ENCODE assay signal across 11 cellular contexts in genomic region chr7:64687249-64687648, GRCh38. TPM values are rescaled to one million over a fixed set of nuclear protein-coding genes. Genes with fewer than 3 reads are reported as not detected.
DNase-seq lines count a peak whose midpoint lies in the region; TF ChIP-seq lines count a peak whose summit lies in the region.
"Had no signal": no experiment of that assay in that cellular context is flagged by ENCODE, and none has a peak within 500 bp of the region (broad histone marks: within the 10 kb centered on the region; RNA-seq: fewer than 3 reads in every experiment).

No MANE protein-coding gene starts in this region.

- H3K4me1 Mint-ChIP-seq in activated T-helper 1 cell treated with anti-CD3 and anti-CD28 coated beads, Interleukin-12 subunit alpha, Interleukin-12 subunit beta, Interleukin-2, Interleukin-4 antibody, amounts not matched to agents 30 ng/mL and 10 ng/mL and 1 ng/mL, durations not matched to agents 14 hours and 24 hours and 36 hours (ENCODE audit: low read depth), result peaks cover 13% of the 10 kb centered on the region
- H3K4me1 Mint-ChIP-seq in HFFc6 (ENCODE audit: low read depth), result no peaks in the 10 kb centered on the region

- H4K91ac ChIP-seq in trophoblast cell (ENCODE audit: low read depth, low read length), result peak overlapping the region; percentile 95

- peaks cover 66% of the 10 kb centered on the region for H3K79me2 ChIP-seq in Loucy (ENCODE audit: insufficient read depth, low read length)
- peaks cover 7% of the 10 kb centered on the region for H3K79me2 ChIP-seq in trophoblast cell (ENCODE audit: control insufficient read depth, insufficient read depth, low read length, poor library complexity)

- peak overlapping the region; percentile 96 for H2BK120ac ChIP-seq in trophoblast cell (ENCODE audit: insufficient read depth, low read length, poor library complexity)

- intact Hi-C loops in activated T-helper 1 cell treated with anti-CD3 and anti-CD28 coated beads, Interleukin-12 subunit alpha, Interleukin-12 subunit beta, Interleukin-2, Interleukin-4 antibody, amounts not matched to agents 30 ng/mL and 10 ng/mL and 1 ng/mL, durations not matched to agents 14 hours and 24 hours and 36 hours (cut with micrococcal nuclease), result no loop called here

- H3K27me3 Mint-ChIP-seq in activated T-helper 1 cell treated with anti-CD3 and anti-CD28 coated beads, Interleukin-12 subunit alpha, Interleukin-12 subunit beta, Interleukin-2, Interleukin-4 antibody, amounts not matched to agents 30 ng/mL and 10 ng/mL and 1 ng/mL, durations not matched to agents 14 hours and 24 hours and 36 hours (ENCODE audit: insufficient read depth), result no peaks in the 10 kb centered on the region
- H3K27me3 Mint-ChIP-seq in HFFc6 (ENCODE audit: insufficient read depth), result no peaks in the 10 kb centered on the region; the same call in 1 of the 2 replicates

- H3K9me3 Mint-ChIP-seq in activated T-helper 1 cell treated with anti-CD3 and anti-CD28 coated beads, Interleukin-12 subunit alpha, Interleukin-12 subunit beta, Interleukin-2, Interleukin-4 antibody, amounts not matched to agents 30 ng/mL and 10 ng/mL and 1 ng/mL, durations not matched to agents 14 hours and 24 hours and 36 hours, result peaks cover 17% of the 10 kb centered on the region
- H3K9me3 Mint-ChIP-seq in HFFc6, result peaks cover 30% of the 10 kb centered on the region

- peaks cover 18% of the 10 kb centered on the region for H3K79me1 ChIP-seq in trophoblast cell (ENCODE audit: low read length)

- H3K14ac ChIP-seq in trophoblast cell (ENCODE audit: low read length), result peak overlapping the region; percentile 97

- H3K27ac Mint-ChIP-seq in activated T-helper 1 cell treated with anti-CD3 and anti-CD28 coated beads, Interleukin-12 subunit alpha, Interleukin-12 subunit beta, Interleukin-2, Interleukin-4 antibody, amounts not matched to agents 30 ng/mL and 10 ng/mL and 1 ng/mL, durations not matched to agents 14 hours and 24 hours and 36 hours, result peak overlapping the region; percentile 13
- no peak overlapping the region for H3K27ac Mint-ChIP-seq in HFFc6

- no peak for TF ChIP-seq CTCF in Loucy (conservative IDR thresholded peaks at IDR 0.05; ENCODE audit: low read length)
- TF ChIP-seq CTCF in GM13977 (IDR thresholded peaks at IDR 0.05; ENCODE audit: extremely low read depth, insufficient read depth, missing control alignments), result no peak
- TF ChIP-seq CTCF in HFFc6 (IDR thresholded peaks at IDR 0.05), result no peak

- H3K27ac ChIP-seq in trophoblast cell (ENCODE audit: low read depth, low read length), result peak overlapping the region; percentile 96
- H3K27ac ChIP-seq: ascending aorta, parathyroid adenoma had no signal

- in situ Hi-C loops in GM13977 (cut with MboI; ENCODE audit: low pct_unique_long_range_greater_than_20kb, low sequenced_read_pairs, unreplicated experiment), result no loop called here

- H3K36me3 ChIP-seq in Loucy (ENCODE audit: insufficient read depth, low read length) (peaks cover 81% of the 10 kb centered on the region), trophoblast cell (ENCODE audit: control insufficient read depth in 1 of 2, insufficient read depth in 2 of 2, low read length in 2 of 2) (peaks cover 17 to 33% of the 10 kb centered on the region in 2 experiments)

- H3K4ac ChIP-seq in trophoblast cell (ENCODE audit: low read depth, low read length), result peak overlapping the region; percentile 98

- H3K9ac ChIP-seq in Loucy (ENCODE audit: low read depth, low read length, poor library complexity, severe bottlenecking), result peak overlapping the region; percentile 54
- H3K9ac ChIP-seq in trophoblast cell (ENCODE audit: low read length), result no peak overlapping the region
- H3K9ac ChIP-seq: parathyroid adenoma had no signal

- DNase-seq in DMS 273 (lab: John Stamatoyannopoulos, UW; ENCODE audit: unreplicated experiment) (peak; percentile 63), trophoblast cell (no peak), GM13977 (ENCODE audit: low spot score) (no peak), NCI-H2081 treated with DMSO at 0.1 percent for 48 hours (lab: John Stamatoyannopoulos, UW) (no peak), HFFc6 (no peak)
- no peak for DNase-seq in activated T-helper 1 cell treated with anti-CD3 and anti-CD28 coated beads, Interleukin-12 subunit alpha, Interleukin-12 subunit beta, Interleukin-2, Interleukin-4 antibody, amounts not matched to agents 30 ng/mL and 10 ng/mL and 1 ng/mL, durations not matched to agents 14 hours and 24 hours and 36 hours (ENCODE audit: low spot score)
- DNase-seq: activated effector memory CD4-positive, alpha-beta T cell treated with anti-CD3 and anti-CD28 coated beads, Interleukin-2, amount 50 U/mL, for 16 hours; substantia nigra had no signal

- H3K9me2 ChIP-seq in Loucy (replicated peaks; ENCODE audit: low read depth, low read length), result no peaks in the 10 kb centered on the region

- peak overlapping the region; percentile 84 for H4K8ac ChIP-seq in trophoblast cell (ENCODE audit: low read depth, low read length)

- peak overlapping the region; percentile 58 for H3K4me2 ChIP-seq in Loucy (ENCODE audit: low read depth, low read length, poor library complexity, severe bottlenecking)
- H3K4me2 ChIP-seq in trophoblast cell (ENCODE audit: low read length), result no peak overlapping the region

- H3K27me3 ChIP-seq in Loucy (ENCODE audit: insufficient read depth, low read length, poor library complexity, severe bottlenecking) (no peaks in the 10 kb centered on the region), trophoblast cell (ENCODE audit: insufficient read depth, low read length) (no peaks in the 10 kb centered on the region)
- H3K27me3 ChIP-seq: ascending aorta had no signal

- H3F3A ChIP-seq in Loucy (ENCODE audit: low read depth), result no peaks in the 10 kb centered on the region

- no peak overlapping the region for H2AFZ ChIP-seq in Loucy (ENCODE audit: low read length)
- H2AFZ ChIP-seq in trophoblast cell (ENCODE audit: insufficient read depth, low read length, poor library complexity), result peak overlapping the region; percentile 62
- H2AFZ ChIP-seq: parathyroid adenoma had no signal

- H3K4me3 ChIP-seq in Loucy (ENCODE audit: low read length, poor library complexity, severe bottlenecking), result peak overlapping the region; percentile 46
- no peak overlapping the region for H3K4me3 ChIP-seq in trophoblast cell (ENCODE audit: low read depth, low read length)
- H3K4me3 ChIP-seq: ascending aorta had no signal

- H4K20me1 ChIP-seq in Loucy (ENCODE audit: insufficient read depth, low read length, poor library complexity, severe bottlenecking), result peaks cover 36% of the 10 kb centered on the region

- H3K18ac ChIP-seq in trophoblast cell (ENCODE audit: low read length), result peak overlapping the region; percentile 95

- H3K9me3 ChIP-seq in Loucy (ENCODE audit: insufficient read depth, low read depth, low read length), result no peaks in the 10 kb centered on the region
- H3K9me3 ChIP-seq in trophoblast cell (ENCODE audit: insufficient read depth, low read depth, low read length), result no peaks in the 10 kb centered on the region
- H3K9me3 ChIP-seq: ascending aorta had no signal

- peak overlapping the region; percentile 94 for H2AK5ac ChIP-seq in trophoblast cell (ENCODE audit: low read length)

- H2BK5ac ChIP-seq in trophoblast cell (ENCODE audit: low read depth, low read length, poor library complexity), result peak overlapping the region; percentile 90

- no peak overlapping the region for H3K23ac ChIP-seq in trophoblast cell (ENCODE audit: low read length)

- H3K36me3 Mint-ChIP-seq in activated T-helper 1 cell treated with anti-CD3 and anti-CD28 coated beads, Interleukin-12 subunit alpha, Interleukin-12 subunit beta, Interleukin-2, Interleukin-4 antibody, amounts not matched to agents 30 ng/mL and 10 ng/mL and 1 ng/mL, durations not matched to agents 14 hours and 24 hours and 36 hours (ENCODE audit: low read depth), result peaks cover 33% of the 10 kb centered on the region
- H3K36me3 Mint-ChIP-seq in HFFc6 (ENCODE audit: low read depth), result peaks cover 34% of the 10 kb centered on the region

- H3K4me1 ChIP-seq in Loucy (ENCODE audit: insufficient read depth, low read length, poor library complexity, severe bottlenecking) (peaks cover 49% of the 10 kb centered on the region), trophoblast cell (ENCODE audit: control insufficient read depth in 1 of 2, insufficient read depth in 2 of 2, low read length in 2 of 2) (peaks cover 28 to 33% of the 10 kb centered on the region in 2 experiments)
- H3K4me1 ChIP-seq: ascending aorta, parathyroid adenoma had no signal

- peak overlapping the region; percentile 96 for H2BK12ac ChIP-seq in trophoblast cell (ENCODE audit: low read length)

- no peak overlapping the region for H4K12ac ChIP-seq in trophoblast cell (ENCODE audit: low read depth, low read length)

- no CpG with 5 or more reads among the region's 1 CpG for WGBS in trophoblast cell (ENCODE audit: extremely low coverage, insufficient coverage, insufficient read length)

- H3K4me3 Mint-ChIP-seq in activated T-helper 1 cell treated with anti-CD3 and anti-CD28 coated beads, Interleukin-12 subunit alpha, Interleukin-12 subunit beta, Interleukin-2, Interleukin-4 antibody, amounts not matched to agents 30 ng/mL and 10 ng/mL and 1 ng/mL, durations not matched to agents 14 hours and 24 hours and 36 hours, result no peak overlapping the region
- no peak overlapping the region for H3K4me3 Mint-ChIP-seq in HFFc6

RNA-seq across cellular contexts. Expression of gene ZNF107, which starts 21.3 kb away (rescaled TPM):
- total RNA-seq in activated T-helper 1 cell treated with anti-CD3 and anti-CD28 coated beads, Interleukin-12 subunit alpha, Interleukin-12 subunit beta, Interleukin-2, Interleukin-4 antibody, amounts not matched to agents 30 ng/mL and 10 ng/mL and 1 ng/mL, durations not matched to agents 14 hours and 24 hours and 36 hours, result 12.6 and 13.5 TPM in 2 replicates
- polyA plus RNA-seq in trophoblast cell (2013), result 10.4 and 11.3 TPM in 2 replicates
- 1 to 10 TPM; 2.5 to 3.9 (median 3.4) TPM for total RNA-seq in HFFc6 (2021; fragmentation: NEBNext Ultra II Directional; extraction: Animal tissue kit (Norgen Biotek cat#: 25700))
